Comparison of ENCODE assay signal across 14 cellular contexts in genomic region chr11:17238377-17238776, GRCh38.
"Had no signal": no experiment of that assay in that cellular context is flagged by ENCODE, and none has a peak within 500 bp of the region (broad histone marks: within the 10 kb centered on the region; RNA-seq: fewer than 3 reads in every experiment).

No MANE protein-coding gene starts in this region.

- H3K4me3 ChIP-seq: esophagus squamous epithelium, tibial nerve had no signal

- H3K27ac Mint-ChIP-seq: activated CD8-positive, alpha-beta T cell treated with anti-CD3 and anti-CD28 coated beads for 36 hours; activated naive CD8-positive, alpha-beta T cell treated with anti-CD3 and anti-CD28 coated beads, Interleukin-2, amount 10 ng/mL, durations not matched to agents 7 days and 5 days; endodermal cell; memory B cell; natural killer cell treated with Interleukin-12 subunit alpha and Interleukin-12 subunit beta and Interleukin-15 and Interleukin-18, amount 100 ng/mL, for 72 hours; stimulated activated effector memory CD8-positive, alpha-beta T cell treated with anti-CD3 and anti-CD28 coated beads, Interleukin-12 subunit alpha, Interleukin-12 subunit beta, amount 100 ng/mL, for 72 hours had no signal

- H3K9me3 ChIP-seq: esophagus squamous epithelium, tibial nerve had no signal

- H3K36me3 Mint-ChIP-seq: memory B cell; natural killer cell treated with Interleukin-12 subunit alpha and Interleukin-12 subunit beta and Interleukin-15 and Interleukin-18, amount 100 ng/mL, for 72 hours; stimulated activated effector memory CD8-positive, alpha-beta T cell treated with anti-CD3 and anti-CD28 coated beads, Interleukin-12 subunit alpha, Interleukin-12 subunit beta, amount 100 ng/mL, for 72 hours had no signal

- ATAC-seq: activated CD8-positive, alpha-beta T cell treated with anti-CD3 and anti-CD28 coated beads for 36 hours; left lobe of liver; natural killer cell treated with Interleukin-12 subunit alpha and Interleukin-12 subunit beta and Interleukin-15 and Interleukin-18, amount 100 ng/mL, for 72 hours; stimulated activated effector memory CD8-positive, alpha-beta T cell treated with anti-CD3 and anti-CD28 coated beads, Interleukin-12 subunit alpha, Interleukin-12 subunit beta, amount 100 ng/mL, for 72 hours had no signal

- H3K27ac ChIP-seq: tibial nerve had no signal

- H3K9me3 Mint-ChIP-seq: activated CD8-positive, alpha-beta T cell treated with anti-CD3 and anti-CD28 coated beads for 36 hours; activated naive CD8-positive, alpha-beta T cell treated with anti-CD3 and anti-CD28 coated beads, Interleukin-2, amount 10 ng/mL, durations not matched to agents 7 days and 5 days; endodermal cell; memory B cell; natural killer cell treated with Interleukin-12 subunit alpha and Interleukin-12 subunit beta and Interleukin-15 and Interleukin-18, amount 100 ng/mL, for 72 hours; stimulated activated effector memory CD8-positive, alpha-beta T cell treated with anti-CD3 and anti-CD28 coated beads, Interleukin-12 subunit alpha, Interleukin-12 subunit beta, amount 100 ng/mL, for 72 hours had no signal

- H3K4me1 ChIP-seq: tibial nerve had no signal

- H3K27me3 ChIP-seq: esophagus squamous epithelium, tibial nerve had no signal

- H3K36me3 ChIP-seq: esophagus squamous epithelium, tibial nerve had no signal

- H3K4me1 Mint-ChIP-seq: endodermal cell; memory B cell; stimulated activated effector memory CD8-positive, alpha-beta T cell treated with anti-CD3 and anti-CD28 coated beads, Interleukin-12 subunit alpha, Interleukin-12 subunit beta, amount 100 ng/mL, for 72 hours had no signal

- DNase-seq: activated CD4-positive, alpha-beta T cell treated with anti-CD3 and anti-CD28 coated beads for 4 hours; activated CD8-positive, alpha-beta memory T cell treated with anti-CD3 and anti-CD28 coated beads, Interleukin-2, amount 50 U/mL, for 48 hours; activated CD8-positive, alpha-beta T cell treated with anti-CD3 and anti-CD28 coated beads for 36 hours; activated naive CD8-positive, alpha-beta T cell treated with anti-CD3 and anti-CD28 coated beads, Interleukin-2, amount 10 ng/mL, durations not matched to agents 7 days and 5 days; anterior cingulate cortex; endodermal cell; esophagus squamous epithelium; foreskin fibroblast; occipital lobe had no signal

- H3K4me3 Mint-ChIP-seq: activated CD8-positive, alpha-beta T cell treated with anti-CD3 and anti-CD28 coated beads for 36 hours; activated naive CD8-positive, alpha-beta T cell treated with anti-CD3 and anti-CD28 coated beads, Interleukin-2, amount 10 ng/mL, durations not matched to agents 7 days and 5 days; endodermal cell; memory B cell; natural killer cell treated with Interleukin-12 subunit alpha and Interleukin-12 subunit beta and Interleukin-15 and Interleukin-18, amount 100 ng/mL, for 72 hours; stimulated activated effector memory CD8-positive, alpha-beta T cell treated with anti-CD3 and anti-CD28 coated beads, Interleukin-12 subunit alpha, Interleukin-12 subunit beta, amount 100 ng/mL, for 72 hours had no signal
